ENCODE assay signal across 8 cellular contexts in the genomic region with DNA sequence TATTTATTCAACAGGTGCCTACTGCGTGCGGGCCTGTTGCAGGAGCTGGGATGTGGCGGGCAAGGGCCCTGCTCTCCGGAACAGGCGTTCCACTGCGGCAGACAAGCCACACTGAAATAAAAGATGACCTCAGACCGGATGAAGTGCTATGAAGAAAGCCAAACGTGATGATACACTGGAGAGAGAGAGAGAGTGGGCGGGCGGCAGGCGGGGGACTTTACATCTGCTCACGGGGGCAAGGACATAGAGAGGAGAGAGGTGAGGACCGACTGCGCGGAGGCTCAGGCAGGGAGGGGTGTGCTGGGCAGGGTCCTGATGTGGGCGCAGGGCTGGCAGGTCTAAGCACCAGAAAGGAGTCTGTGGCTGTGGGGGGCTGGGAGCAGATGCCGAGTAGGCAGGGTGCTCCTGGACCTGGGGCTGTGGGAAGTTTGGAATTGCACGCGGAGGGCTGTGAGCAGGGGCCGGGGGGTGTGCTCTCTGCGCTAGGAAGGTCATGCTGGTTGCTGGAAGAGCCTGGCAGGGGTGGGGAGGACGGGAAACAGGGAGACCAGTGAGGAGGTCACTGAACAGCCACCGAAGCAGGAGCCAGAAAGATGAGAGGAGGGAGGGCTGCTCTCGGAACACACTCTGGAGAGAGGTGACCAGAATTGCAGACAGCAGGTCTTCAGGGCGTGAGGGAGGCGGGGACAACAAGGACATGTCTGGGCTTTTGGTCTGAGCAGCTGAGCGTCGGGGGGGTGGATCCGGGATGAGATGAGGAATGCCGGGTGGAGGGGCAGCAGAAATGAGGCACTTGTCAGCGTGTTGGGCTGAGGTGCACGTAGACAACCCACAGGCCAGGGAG. TPM values are rescaled to one million over a fixed set of nuclear protein-coding genes. Genes with fewer than 3 reads are reported as not detected.
DNase-seq lines count a peak whose midpoint lies in the region; ATAC-seq and TF ChIP-seq lines count a peak whose summit lies in the region.

No MANE protein-coding gene starts in this region.

- H3K4me1 ChIP-seq in parathyroid adenoma: peaks cover 53% of the 10 kb centered on the region

- H3K79me2 ChIP-seq in parathyroid adenoma: peaks cover 11% of the 10 kb centered on the region

- peak overlapping the region; percentile 62 for H2AFZ ChIP-seq in parathyroid adenoma

- H3K27me3 ChIP-seq in parathyroid adenoma (ENCODE audit: control insufficient read depth, insufficient read depth, low read length): no peaks in the 10 kb centered on the region

- no peak for ATAC-seq in HG03442 (IDR thresholded peaks at IDR 0.05; ENCODE audit: unreplicated experiment)

- H3K36me3 ChIP-seq in parathyroid adenoma (ENCODE audit: control insufficient read depth, insufficient read depth, low read length): no peaks in the 10 kb centered on the region

- TF ChIP-seq CTCF in fibroblast of villous mesenchyme (IDR thresholded peaks at IDR 0.05; ENCODE audit: insufficient read depth, low read depth, low read length) (no peak), parathyroid adenoma (IDR thresholded peaks at IDR 0.05) (no peak)

- peak overlapping the region; percentile 68 for H3K4me2 ChIP-seq in parathyroid adenoma (ENCODE audit: low read length)

- peak overlapping the region; percentile 26 for H3K4me3 ChIP-seq in fibroblast of villous mesenchyme (ENCODE audit: low read depth, low read length)
- H3K4me3 ChIP-seq in parathyroid adenoma (ENCODE audit: low read depth, low read length): peak overlapping the region; percentile 15

- no peak overlapping the region for H3K9ac ChIP-seq in parathyroid adenoma

- peak overlapping the region; percentile 87 for H3K27ac ChIP-seq in parathyroid adenoma

- H3K9me3 ChIP-seq in parathyroid adenoma (ENCODE audit: control insufficient read depth, low read length): no peaks in the 10 kb centered on the region

- peak; percentile 90 for DNase-seq in ELR (ENCODE audit: low read depth)
- peak; percentile 78 for DNase-seq in SK-N-DZ (ENCODE audit: low spot score)
- peak; percentile 89 for DNase-seq in fibroblast of villous mesenchyme (ENCODE audit: low read depth)
- no peak for DNase-seq in NCI-H1048 (lab: John Stamatoyannopoulos, UW)
- no peak for DNase-seq in NCI-H1105 (lab: John Stamatoyannopoulos, UW)
- no peak for DNase-seq in NCI-H2081 (lab: John Stamatoyannopoulos, UW)

RNA-seq across cellular contexts. Expression of a gene that starts 9.9 kb away (rescaled TPM):
- 164 and 175 TPM in 2 replicates for polyA plus RNA-seq in SK-N-DZ (2014; cell fraction: cytosol; rRNA removed)
- polyA plus RNA-seq in SK-N-DZ (2014; cell fraction: nucleus; rRNA removed): 91.7 and 100 TPM in 2 replicates
- total RNA-seq in fibroblast of villous mesenchyme: 244 and 267 TPM in 2 replicates

RNA-seq across cellular contexts. Expression of a gene that starts 25.6 kb away (rescaled TPM):
- polyA plus RNA-seq in SK-N-DZ (2014; cell fraction: cytosol; rRNA removed): 31.5 and 37.4 TPM in 2 replicates
- 28.4 and 34.2 TPM in 2 replicates for polyA plus RNA-seq in SK-N-DZ (2014; cell fraction: nucleus; rRNA removed)
- 24.2 and 25.8 TPM in 2 replicates for total RNA-seq in fibroblast of villous mesenchyme

RNA-seq across cellular contexts. Expression of a gene that starts 25.8 kb away (rescaled TPM):
- 54.4 and 64.0 TPM in 2 replicates for polyA plus RNA-seq in SK-N-DZ (2014; cell fraction: cytosol; rRNA removed)
- polyA plus RNA-seq in SK-N-DZ (2014; cell fraction: nucleus; rRNA removed): 69.4 and 78.4 TPM in 2 replicates
- total RNA-seq in fibroblast of villous mesenchyme: 27.1 and 30.2 TPM in 2 replicates

RNA-seq across cellular contexts. Expression of a gene that starts 36.3 kb away (rescaled TPM):
- polyA plus RNA-seq in SK-N-DZ (2014; cell fraction: cytosol; rRNA removed): 618 and 705 TPM in 2 replicates
- polyA plus RNA-seq in SK-N-DZ (2014; cell fraction: nucleus; rRNA removed): 1,335 and 1,788 TPM in 2 replicates
- 152 and 165 TPM in 2 replicates for total RNA-seq in fibroblast of villous mesenchyme

RNA-seq across cellular contexts. Expression of a gene that starts 37.1 kb away (rescaled TPM):
- polyA plus RNA-seq in SK-N-DZ (2014; cell fraction: cytosol; rRNA removed): 33.1 and 35.2 TPM in 2 replicates
- polyA plus RNA-seq in SK-N-DZ (2014; cell fraction: nucleus; rRNA removed): 48.5 and 64.6 TPM in 2 replicates
- total RNA-seq in fibroblast of villous mesenchyme: 31.9 and 44.5 TPM in 2 replicates

Comparison
In these comparisons a context has a peak if more than half of its experiments do, and no peak if none do; other contexts are left out.
1. DNase-seq: peak in ELR (single experiment), SK-N-DZ (single experiment) and fibroblast of villous mesenchyme (single experiment); none in NCI-H1048 (single experiment), NCI-H1105 (single experiment) and NCI-H2081 (0 of 2).